In the genomic region with DNA sequence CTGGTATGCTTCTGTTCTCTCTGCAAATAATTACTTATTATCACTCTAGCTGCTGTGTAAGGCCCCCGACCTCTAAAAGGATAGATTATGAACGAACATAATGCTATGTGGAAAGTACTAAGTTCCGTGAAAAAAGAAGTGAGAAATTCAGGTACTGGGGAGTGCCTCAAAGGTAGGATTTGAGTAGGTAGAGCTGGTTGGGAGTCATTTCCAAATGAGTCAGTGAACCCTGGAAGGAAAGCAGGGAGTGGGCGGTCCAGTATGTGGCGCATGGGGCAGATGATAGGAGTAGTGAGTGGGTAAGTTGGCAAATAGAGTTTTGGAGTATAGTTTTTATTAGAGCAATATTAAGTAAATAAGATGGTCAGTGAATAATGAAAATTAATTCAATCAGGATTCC, we compare ENCODE assay signal across 3 cellular contexts.
TF ChIP-seq lines count a peak whose summit lies in the region.

No MANE protein-coding gene starts in this region.

TF ChIP-seq in SK-N-SH, 30 proteins besides CTCF, POLR2A, EP300 and RAD21:
- no peak for TF ChIP-seq RFX5 (IDR thresholded peaks at IDR 0.05; ENCODE audit: low read length)
- no peak for TF ChIP-seq EZH2phosphoT487 (IDR thresholded peaks at IDR 0.05; ENCODE audit: borderline replicate concordance, low read depth)
- no peak for TF ChIP-seq FOXM1 (IDR thresholded peaks at IDR 0.05; ENCODE audit: low read depth)
- no peak for TF ChIP-seq RCOR1 (IDR thresholded peaks at IDR 0.05; ENCODE audit: low read length)
- TF ChIP-seq SMC3 (IDR thresholded peaks at IDR 0.05; ENCODE audit: low read depth, low read length), result no peak
- no peak for TF ChIP-seq MXI1 (IDR thresholded peaks at IDR 0.05; ENCODE audit: low read depth, low read length)
- TF ChIP-seq, protein P1, sequence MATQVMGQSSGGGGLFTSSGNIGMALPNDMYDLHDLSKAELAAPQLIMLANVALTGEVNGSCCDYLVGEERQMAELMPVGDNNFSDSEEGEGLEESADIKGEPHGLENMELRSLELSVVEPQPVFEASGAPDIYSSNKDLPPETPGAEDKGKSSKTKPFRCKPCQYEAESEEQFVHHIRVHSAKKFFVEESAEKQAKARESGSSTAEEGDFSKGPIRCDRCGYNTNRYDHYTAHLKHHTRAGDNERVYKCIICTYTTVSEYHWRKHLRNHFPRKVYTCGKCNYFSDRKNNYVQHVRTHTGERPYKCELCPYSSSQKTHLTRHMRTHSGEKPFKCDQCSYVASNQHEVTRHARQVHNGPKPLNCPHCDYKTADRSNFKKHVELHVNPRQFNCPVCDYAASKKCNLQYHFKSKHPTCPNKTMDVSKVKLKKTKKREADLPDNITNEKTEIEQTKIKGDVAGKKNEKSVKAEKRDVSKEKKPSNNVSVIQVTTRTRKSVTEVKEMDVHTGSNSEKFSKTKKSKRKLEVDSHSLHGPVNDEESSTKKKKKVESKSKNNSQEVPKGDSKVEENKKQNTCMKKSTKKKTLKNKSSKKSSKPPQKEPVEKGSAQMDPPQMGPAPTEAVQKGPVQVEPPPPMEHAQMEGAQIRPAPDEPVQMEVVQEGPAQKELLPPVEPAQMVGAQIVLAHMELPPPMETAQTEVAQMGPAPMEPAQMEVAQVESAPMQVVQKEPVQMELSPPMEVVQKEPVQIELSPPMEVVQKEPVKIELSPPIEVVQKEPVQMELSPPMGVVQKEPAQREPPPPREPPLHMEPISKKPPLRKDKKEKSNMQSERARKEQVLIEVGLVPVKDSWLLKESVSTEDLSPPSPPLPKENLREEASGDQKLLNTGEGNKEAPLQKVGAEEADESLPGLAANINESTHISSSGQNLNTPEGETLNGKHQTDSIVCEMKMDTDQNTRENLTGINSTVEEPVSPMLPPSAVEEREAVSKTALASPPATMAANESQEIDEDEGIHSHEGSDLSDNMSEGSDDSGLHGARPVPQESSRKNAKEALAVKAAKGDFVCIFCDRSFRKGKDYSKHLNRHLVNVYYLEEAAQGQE (IDR thresholded peaks at IDR 0.05; ENCODE audit: low read depth, low read length), result no peak
- TF ChIP-seq RXRA (IDR thresholded peaks at IDR 0.05; ENCODE audit: borderline replicate concordance, low read depth), result no peak
- TF ChIP-seq MEF2A (IDR thresholded peaks at IDR 0.05; ENCODE audit: borderline replicate concordance, low read depth), result no peak
- no peak for TF ChIP-seq GATA2 (CRISPR knock-in tag; IDR thresholded peaks at IDR 0.05)

TF ChIP-seq in SK-N-SH treated with all-trans-retinoic acid at 6 μM for 48 hours, 23 proteins besides CTCF, POLR2A, EP300 and RAD21 (continued from another document and continues in another):
- TF ChIP-seq PPARA (CRISPR knock-in tag; IDR thresholded peaks at IDR 0.05; ENCODE audit: borderline replicate concordance), result no peak
- no peak for TF ChIP-seq TOX (CRISPR knock-in tag; IDR thresholded peaks at IDR 0.05; ENCODE audit: borderline replicate concordance)
- no peak for TF ChIP-seq TCF4 (CRISPR knock-in tag; IDR thresholded peaks at IDR 0.05; ENCODE audit: borderline replicate concordance)
- TF ChIP-seq, protein P2, sequence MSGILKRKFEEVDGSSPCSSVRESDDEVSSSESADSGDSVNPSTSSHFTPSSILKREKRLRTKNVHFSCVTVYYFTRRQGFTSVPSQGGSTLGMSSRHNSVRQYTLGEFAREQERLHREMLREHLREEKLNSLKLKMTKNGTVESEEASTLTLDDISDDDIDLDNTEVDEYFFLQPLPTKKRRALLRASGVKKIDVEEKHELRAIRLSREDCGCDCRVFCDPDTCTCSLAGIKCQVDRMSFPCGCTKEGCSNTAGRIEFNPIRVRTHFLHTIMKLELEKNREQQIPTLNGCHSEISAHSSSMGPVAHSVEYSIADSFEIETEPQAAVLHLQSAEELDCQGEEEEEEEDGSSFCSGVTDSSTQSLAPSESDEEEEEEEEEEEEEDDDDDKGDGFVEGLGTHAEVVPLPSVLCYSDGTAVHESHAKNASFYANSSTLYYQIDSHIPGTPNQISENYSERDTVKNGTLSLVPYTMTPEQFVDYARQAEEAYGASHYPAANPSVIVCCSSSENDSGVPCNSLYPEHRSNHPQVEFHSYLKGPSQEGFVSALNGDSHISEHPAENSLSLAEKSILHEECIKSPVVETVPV (CRISPR knock-in tag; IDR thresholded peaks at IDR 0.05), result no peak
- TF ChIP-seq ARNTL (CRISPR knock-in tag; IDR thresholded peaks at IDR 0.05; ENCODE audit: borderline replicate concordance, low read depth), result no peak
- TF ChIP-seq SNAI2 (CRISPR knock-in tag; IDR thresholded peaks at IDR 0.05), result no peak
- TF ChIP-seq, protein P3, sequence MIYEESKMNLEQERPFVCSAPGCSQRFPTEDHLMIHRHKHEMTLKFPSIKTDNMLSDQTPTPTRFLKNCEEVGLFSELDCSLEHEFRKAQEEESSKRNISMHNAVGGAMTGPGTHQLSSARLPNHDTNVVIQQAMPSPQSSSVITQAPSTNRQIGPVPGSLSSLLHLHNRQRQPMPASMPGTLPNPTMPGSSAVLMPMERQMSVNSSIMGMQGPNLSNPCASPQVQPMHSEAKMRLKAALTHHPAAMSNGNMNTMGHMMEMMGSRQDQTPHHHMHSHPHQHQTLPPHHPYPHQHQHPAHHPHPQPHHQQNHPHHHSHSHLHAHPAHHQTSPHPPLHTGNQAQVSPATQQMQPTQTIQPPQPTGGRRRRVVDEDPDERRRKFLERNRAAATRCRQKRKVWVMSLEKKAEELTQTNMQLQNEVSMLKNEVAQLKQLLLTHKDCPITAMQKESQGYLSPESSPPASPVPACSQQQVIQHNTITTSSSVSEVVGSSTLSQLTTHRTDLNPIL (CRISPR knock-in tag; IDR thresholded peaks at IDR 0.05; ENCODE audit: low read depth), result no peak
- TF ChIP-seq, protein P4, sequence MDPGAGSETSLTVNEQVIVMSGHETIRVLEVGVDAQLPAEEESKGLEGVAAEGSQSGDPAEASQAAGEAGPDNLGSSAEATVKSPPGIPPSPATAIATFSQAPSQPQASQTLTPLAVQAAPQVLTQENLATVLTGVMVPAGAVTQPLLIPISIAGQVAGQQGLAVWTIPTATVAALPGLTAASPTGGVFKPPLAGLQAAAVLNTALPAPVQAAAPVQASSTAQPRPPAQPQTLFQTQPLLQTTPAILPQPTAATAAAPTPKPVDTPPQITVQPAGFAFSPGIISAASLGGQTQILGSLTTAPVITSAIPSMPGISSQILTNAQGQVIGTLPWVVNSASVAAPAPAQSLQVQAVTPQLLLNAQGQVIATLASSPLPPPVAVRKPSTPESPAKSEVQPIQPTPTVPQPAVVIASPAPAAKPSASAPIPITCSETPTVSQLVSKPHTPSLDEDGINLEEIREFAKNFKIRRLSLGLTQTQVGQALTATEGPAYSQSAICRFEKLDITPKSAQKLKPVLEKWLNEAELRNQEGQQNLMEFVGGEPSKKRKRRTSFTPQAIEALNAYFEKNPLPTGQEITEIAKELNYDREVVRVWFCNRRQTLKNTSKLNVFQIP (CRISPR knock-in tag; IDR thresholded peaks at IDR 0.05; ENCODE audit: borderline replicate concordance, low read depth), result no peak
- no peak for TF ChIP-seq ZC3H10 (CRISPR knock-in tag; IDR thresholded peaks at IDR 0.05)
- no peak for TF ChIP-seq CSDC2 (CRISPR knock-in tag; IDR thresholded peaks at IDR 0.05)
- no peak for TF ChIP-seq ZNF8 (CRISPR knock-in tag; IDR thresholded peaks at IDR 0.05)
- TF ChIP-seq RARB (CRISPR knock-in tag; IDR thresholded peaks at IDR 0.05), result no peak
- no peak for TF ChIP-seq BACH2 (CRISPR knock-in tag; IDR thresholded peaks at IDR 0.05; ENCODE audit: borderline replicate concordance)
- TF ChIP-seq ZNF565 (CRISPR knock-in tag; conservative IDR thresholded peaks at IDR 0.05; ENCODE audit: low read depth), result no peak
- TF ChIP-seq ZFP30 (CRISPR knock-in tag; IDR thresholded peaks at IDR 0.05), result no peak
- TF ChIP-seq, protein P5, sequence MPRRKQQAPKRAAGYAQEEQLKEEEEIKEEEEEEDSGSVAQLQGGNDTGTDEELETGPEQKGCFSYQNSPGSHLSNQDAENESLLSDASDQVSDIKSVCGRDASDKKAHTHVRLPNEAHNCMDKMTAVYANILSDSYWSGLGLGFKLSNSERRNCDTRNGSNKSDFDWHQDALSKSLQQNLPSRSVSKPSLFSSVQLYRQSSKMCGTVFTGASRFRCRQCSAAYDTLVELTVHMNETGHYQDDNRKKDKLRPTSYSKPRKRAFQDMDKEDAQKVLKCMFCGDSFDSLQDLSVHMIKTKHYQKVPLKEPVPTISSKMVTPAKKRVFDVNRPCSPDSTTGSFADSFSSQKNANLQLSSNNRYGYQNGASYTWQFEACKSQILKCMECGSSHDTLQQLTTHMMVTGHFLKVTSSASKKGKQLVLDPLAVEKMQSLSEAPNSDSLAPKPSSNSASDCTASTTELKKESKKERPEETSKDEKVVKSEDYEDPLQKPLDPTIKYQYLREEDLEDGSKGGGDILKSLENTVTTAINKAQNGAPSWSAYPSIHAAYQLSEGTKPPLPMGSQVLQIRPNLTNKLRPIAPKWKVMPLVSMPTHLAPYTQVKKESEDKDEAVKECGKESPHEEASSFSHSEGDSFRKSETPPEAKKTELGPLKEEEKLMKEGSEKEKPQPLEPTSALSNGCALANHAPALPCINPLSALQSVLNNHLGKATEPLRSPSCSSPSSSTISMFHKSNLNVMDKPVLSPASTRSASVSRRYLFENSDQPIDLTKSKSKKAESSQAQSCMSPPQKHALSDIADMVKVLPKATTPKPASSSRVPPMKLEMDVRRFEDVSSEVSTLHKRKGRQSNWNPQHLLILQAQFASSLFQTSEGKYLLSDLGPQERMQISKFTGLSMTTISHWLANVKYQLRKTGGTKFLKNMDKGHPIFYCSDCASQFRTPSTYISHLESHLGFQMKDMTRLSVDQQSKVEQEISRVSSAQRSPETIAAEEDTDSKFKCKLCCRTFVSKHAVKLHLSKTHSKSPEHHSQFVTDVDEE (CRISPR knock-in tag; IDR thresholded peaks at IDR 0.05), result no peak

TF ChIP-seq in GM12878, 131 proteins besides CTCF, POLR2A, EP300 and RAD21 (continues in another document):
- TF ChIP-seq JUNB (IDR thresholded peaks at IDR 0.05) (peak; percentile 31; the same call in 1 of the 2 replicates), POLR2AphosphoS5 (IDR thresholded peaks at IDR 0.05; ENCODE audit: low read length) (0 out of 2 replicates have a peak, but pooled peaks have one; percentile 24), DPF2 (IDR thresholded peaks at IDR 0.05) (no peak), NRF1 (conservative IDR thresholded peaks at IDR 0.05; ENCODE audit: low read depth, low read length) (no peak), IRF4 (IDR thresholded peaks at IDR 0.05; ENCODE audit: low read depth, low read length) (no peak), ETV6 (conservative IDR thresholded peaks at IDR 0.05 in 1 of 2, IDR thresholded peaks at IDR 0.05 in 1 of 2; ENCODE audit: borderline replicate concordance in 1 of 2, low read depth in 1 of 2) (no peak), PAX8 (IDR thresholded peaks at IDR 0.05) (no peak), RCOR1 (conservative IDR thresholded peaks at IDR 0.05; ENCODE audit: low read depth, low read length) (0 out of 2 replicates have a peak, but pooled peaks have one; percentile 44), HDGF (IDR thresholded peaks at IDR 0.05) (no peak), ATF7 (IDR thresholded peaks at IDR 0.05; ENCODE audit: low read depth) (no peak), KAT2A (conservative IDR thresholded peaks at IDR 0.05; ENCODE audit: control insufficient read depth, low read depth, low read length) (no peak), BMI1 (IDR thresholded peaks at IDR 0.05; ENCODE audit: borderline replicate concordance) (no peak)
- TF ChIP-seq, protein P6, sequence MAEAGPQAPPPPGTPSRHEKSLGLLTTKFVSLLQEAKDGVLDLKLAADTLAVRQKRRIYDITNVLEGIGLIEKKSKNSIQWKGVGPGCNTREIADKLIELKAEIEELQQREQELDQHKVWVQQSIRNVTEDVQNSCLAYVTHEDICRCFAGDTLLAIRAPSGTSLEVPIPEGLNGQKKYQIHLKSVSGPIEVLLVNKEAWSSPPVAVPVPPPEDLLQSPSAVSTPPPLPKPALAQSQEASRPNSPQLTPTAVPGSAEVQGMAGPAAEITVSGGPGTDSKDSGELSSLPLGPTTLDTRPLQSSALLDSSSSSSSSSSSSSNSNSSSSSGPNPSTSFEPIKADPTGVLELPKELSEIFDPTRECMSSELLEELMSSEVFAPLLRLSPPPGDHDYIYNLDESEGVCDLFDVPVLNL (IDR thresholded peaks at IDR 0.05; ENCODE audit: low read depth, low read length), result no peak
- TF ChIP-seq, protein P7, sequence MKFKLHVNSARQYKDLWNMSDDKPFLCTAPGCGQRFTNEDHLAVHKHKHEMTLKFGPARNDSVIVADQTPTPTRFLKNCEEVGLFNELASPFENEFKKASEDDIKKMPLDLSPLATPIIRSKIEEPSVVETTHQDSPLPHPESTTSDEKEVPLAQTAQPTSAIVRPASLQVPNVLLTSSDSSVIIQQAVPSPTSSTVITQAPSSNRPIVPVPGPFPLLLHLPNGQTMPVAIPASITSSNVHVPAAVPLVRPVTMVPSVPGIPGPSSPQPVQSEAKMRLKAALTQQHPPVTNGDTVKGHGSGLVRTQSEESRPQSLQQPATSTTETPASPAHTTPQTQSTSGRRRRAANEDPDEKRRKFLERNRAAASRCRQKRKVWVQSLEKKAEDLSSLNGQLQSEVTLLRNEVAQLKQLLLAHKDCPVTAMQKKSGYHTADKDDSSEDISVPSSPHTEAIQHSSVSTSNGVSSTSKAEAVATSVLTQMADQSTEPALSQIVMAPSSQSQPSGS (IDR thresholded peaks at IDR 0.05; ENCODE audit: low read length), result no peak
- TF ChIP-seq, protein P8, sequence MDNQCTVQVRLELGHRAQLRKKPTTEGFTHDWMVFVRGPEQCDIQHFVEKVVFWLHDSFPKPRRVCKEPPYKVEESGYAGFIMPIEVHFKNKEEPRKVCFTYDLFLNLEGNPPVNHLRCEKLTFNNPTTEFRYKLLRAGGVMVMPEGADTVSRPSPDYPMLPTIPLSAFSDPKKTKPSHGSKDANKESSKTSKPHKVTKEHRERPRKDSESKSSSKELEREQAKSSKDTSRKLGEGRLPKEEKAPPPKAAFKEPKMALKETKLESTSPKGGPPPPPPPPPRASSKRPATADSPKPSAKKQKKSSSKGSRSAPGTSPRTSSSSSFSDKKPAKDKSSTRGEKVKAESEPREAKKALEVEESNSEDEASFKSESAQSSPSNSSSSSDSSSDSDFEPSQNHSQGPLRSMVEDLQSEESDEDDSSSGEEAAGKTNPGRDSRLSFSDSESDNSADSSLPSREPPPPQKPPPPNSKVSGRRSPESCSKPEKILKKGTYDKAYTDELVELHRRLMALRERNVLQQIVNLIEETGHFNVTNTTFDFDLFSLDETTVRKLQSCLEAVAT (IDR thresholded peaks at IDR 0.05), result peak; percentile 90
- TF ChIP-seq, protein P9, sequence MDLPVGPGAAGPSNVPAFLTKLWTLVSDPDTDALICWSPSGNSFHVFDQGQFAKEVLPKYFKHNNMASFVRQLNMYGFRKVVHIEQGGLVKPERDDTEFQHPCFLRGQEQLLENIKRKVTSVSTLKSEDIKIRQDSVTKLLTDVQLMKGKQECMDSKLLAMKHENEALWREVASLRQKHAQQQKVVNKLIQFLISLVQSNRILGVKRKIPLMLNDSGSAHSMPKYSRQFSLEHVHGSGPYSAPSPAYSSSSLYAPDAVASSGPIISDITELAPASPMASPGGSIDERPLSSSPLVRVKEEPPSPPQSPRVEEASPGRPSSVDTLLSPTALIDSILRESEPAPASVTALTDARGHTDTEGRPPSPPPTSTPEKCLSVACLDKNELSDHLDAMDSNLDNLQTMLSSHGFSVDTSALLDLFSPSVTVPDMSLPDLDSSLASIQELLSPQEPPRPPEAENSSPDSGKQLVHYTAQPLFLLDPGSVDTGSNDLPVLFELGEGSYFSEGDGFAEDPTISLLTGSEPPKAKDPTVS (IDR thresholded peaks at IDR 0.05; ENCODE audit: low read depth, low read length), result no peak
- TF ChIP-seq, protein P10, sequence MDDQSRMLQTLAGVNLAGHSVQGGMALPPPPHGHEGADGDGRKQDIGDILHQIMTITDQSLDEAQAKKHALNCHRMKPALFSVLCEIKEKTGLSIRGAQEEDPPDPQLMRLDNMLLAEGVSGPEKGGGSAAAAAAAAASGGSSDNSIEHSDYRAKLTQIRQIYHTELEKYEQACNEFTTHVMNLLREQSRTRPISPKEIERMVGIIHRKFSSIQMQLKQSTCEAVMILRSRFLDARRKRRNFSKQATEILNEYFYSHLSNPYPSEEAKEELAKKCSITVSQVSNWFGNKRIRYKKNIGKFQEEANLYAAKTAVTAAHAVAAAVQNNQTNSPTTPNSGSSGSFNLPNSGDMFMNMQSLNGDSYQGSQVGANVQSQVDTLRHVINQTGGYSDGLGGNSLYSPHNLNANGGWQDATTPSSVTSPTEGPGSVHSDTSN (IDR thresholded peaks at IDR 0.05; ENCODE audit: insufficient replicate concordance, low read depth, low read length), result no peak
